9 cellular contexts compared by ENCODE assay signal in genomic region chr9:88651682-88652633, GRCh38.
DNase-seq lines count a peak whose midpoint lies in the region; ATAC-seq, FAIRE-seq and TF ChIP-seq lines count a peak whose summit lies in the region.
"Had no signal": no experiment of that assay in that cellular context is flagged by ENCODE, and none has a peak within 500 bp of the region (broad histone marks: within the 10 kb centered on the region; RNA-seq: fewer than 3 reads in every experiment).

No MANE protein-coding gene starts in this region.

- DNase-seq in GM04503 (ENCODE audit: low read depth) = peak; percentile 96
- peak in 52 of 58 donors; percentile 4 to 79 (median 40) for DNase-seq in anterior cingulate cortex (lab: John Stamatoyannopoulos, UW)
- peak; percentile 89 for DNase-seq in left ventricle myocardium superior
- no peak for DNase-seq in NCI-H146 (lab: John Stamatoyannopoulos, UW)
- no peak for DNase-seq in D721Med (ENCODE audit: insufficient read length, low spot score)
- no peak for DNase-seq in ecto neural progenitor cell (ENCODE audit: low spot score)

- peak overlapping the region; percentile 75 for H3K4me2 ChIP-seq in skeletal muscle satellite cell (ENCODE audit: low read length)

- peak overlapping the region; percentile 75 for H3K9ac ChIP-seq in skeletal muscle satellite cell (ENCODE audit: low read depth, low read length)

- H3K9me3 ChIP-seq in skeletal muscle satellite cell (replicated peaks; ENCODE audit: low read length) = no peaks in the 10 kb centered on the region

- H3K4me1 ChIP-seq in skeletal muscle satellite cell (ENCODE audit: control insufficient read depth, insufficient read depth, low read length) = peaks cover 34% of the 10 kb centered on the region

- H3K4me3 ChIP-seq in skeletal muscle satellite cell (ENCODE audit: low read length) = peak overlapping the region; percentile 50

- H3K36me3 ChIP-seq in skeletal muscle satellite cell (ENCODE audit: insufficient read depth, low read length) = no peaks in the 10 kb centered on the region

- no peaks in the 10 kb centered on the region for H3K27me3 ChIP-seq in skeletal muscle satellite cell (ENCODE audit: control insufficient read depth, insufficient read depth, low read length)

- no peak for FAIRE-seq in D721Med (lab: Jason Lieb, UNC)
- FAIRE-seq: GM12892 had no signal

- TF ChIP-seq CTCF in D721Med (IDR thresholded peaks at IDR 0.05; ENCODE audit: insufficient read depth, missing control alignments) = no peak

- intact Hi-C loops in left ventricle myocardium superior (cut with micrococcal nuclease) = no loop called here

- ATAC-seq in left ventricle myocardium superior (peak; percentile 97), GM18520 (IDR thresholded peaks at IDR 0.05; ENCODE audit: unreplicated experiment) (no peak)

Comparison
In these comparisons a context has a peak if more than half of its experiments do, and no peak if none do; other contexts are left out.
1. DNase-seq: peak in GM04503 (single experiment), anterior cingulate cortex (52 of 58) and left ventricle myocardium superior (single experiment); none in NCI-H146 (single experiment), D721Med (single experiment) and ecto neural progenitor cell (single experiment).